Comparison of ENCODE assay signal across 15 cellular contexts in the genomic region with DNA sequence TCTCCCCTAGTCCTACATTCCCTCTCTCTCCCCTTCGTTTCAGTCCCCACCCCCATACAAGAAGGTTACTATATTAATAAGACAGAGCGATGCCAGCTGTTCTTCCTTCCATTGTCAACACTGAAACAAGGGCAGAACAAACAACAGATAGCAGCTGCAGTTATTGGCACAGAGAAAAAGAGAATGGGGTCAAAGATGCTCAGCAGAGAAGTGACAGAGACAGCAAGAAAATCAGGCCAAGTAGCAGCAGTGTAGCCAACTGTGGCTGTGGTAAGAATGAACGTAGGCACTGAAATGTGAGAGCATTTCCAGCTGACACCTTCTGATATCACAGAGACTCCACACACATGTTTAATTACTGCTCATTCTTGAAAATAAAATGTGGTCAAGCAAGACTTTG.
DNase-seq lines count a peak whose midpoint lies in the region; ATAC-seq and TF ChIP-seq lines count a peak whose summit lies in the region.
"Had no signal": no experiment of that assay in that cellular context is flagged by ENCODE, and none has a peak within 500 bp of the region (broad histone marks: within the 10 kb centered on the region; RNA-seq: fewer than 3 reads in every experiment).

No MANE protein-coding gene starts in this region.

- TF ChIP-seq CTCF in cardiac muscle cell (IDR thresholded peaks at IDR 0.05; ENCODE audit: low read depth, low read length) = no peak

- no peaks in the 10 kb centered on the region for H3K9me3 ChIP-seq in cardiac muscle cell (ENCODE audit: low read depth)
- H3K9me3 ChIP-seq: breast epithelium had no signal

- no peaks in the 10 kb centered on the region for H3K4me1 ChIP-seq in cardiac muscle cell (ENCODE audit: low read depth)
- H3K4me1 ChIP-seq: breast epithelium had no signal

- no peaks in the 10 kb centered on the region for H3K36me3 ChIP-seq in cardiac muscle cell
- H3K36me3 ChIP-seq: breast epithelium had no signal

- H3K27ac ChIP-seq in cardiac muscle cell = no peak overlapping the region
- H3K27ac ChIP-seq: breast epithelium, hepatocyte had no signal

- intact Hi-C loops in left ventricle myocardium superior (cut with micrococcal nuclease) = no loop called here

- no peaks in the 10 kb centered on the region for H3K27me3 ChIP-seq in cardiac muscle cell
- H3K27me3 ChIP-seq: breast epithelium, hepatocyte had no signal

- no peak for ATAC-seq in left ventricle myocardium superior
- ATAC-seq in GM19328 (IDR thresholded peaks at IDR 0.05; ENCODE audit: unreplicated experiment) = no peak
- ATAC-seq: K562 had no signal

- peak; percentile 0 to 8 for DNase-seq in cardiac muscle cell (ENCODE audit: low read depth in 1 of 2, low spot score in 1 of 2)
- no peak for DNase-seq in left ventricle myocardium superior
- peak; percentile 21 for DNase-seq in NCI-H774 (lab: John Stamatoyannopoulos, UW)
- peak; percentile 20 for DNase-seq in globus pallidus (ENCODE audit: low spot score)
- no peak for DNase-seq in hepatic stellate cell (ENCODE audit: low spot score)
- no peak for DNase-seq in T1000 (lab: John Stamatoyannopoulos, UW)
- no peak for DNase-seq in ureter (ENCODE audit: low spot score)
- DNase-seq: activated CD8-positive, alpha-beta memory T cell treated with anti-CD3 and anti-CD28 coated beads for 24 hours; DND-41; mammary epithelial cell; NCI-H345 had no signal

- H3K4me3 ChIP-seq in cardiac muscle cell = no peak overlapping the region
- H3K4me3 ChIP-seq: breast epithelium, hepatocyte, K562 had no signal

Comparison
In these comparisons a context has a peak if more than half of its experiments do, and no peak if none do; other contexts are left out.
1. DNase-seq: peak in cardiac muscle cell (2 of 2), NCI-H774 (single experiment) and globus pallidus (single experiment); none in left ventricle myocardium superior (single experiment), hepatic stellate cell (single experiment), T1000 (single experiment) and ureter (single experiment).